ENCODE assay signal across 1 cellular context in the genomic region with DNA sequence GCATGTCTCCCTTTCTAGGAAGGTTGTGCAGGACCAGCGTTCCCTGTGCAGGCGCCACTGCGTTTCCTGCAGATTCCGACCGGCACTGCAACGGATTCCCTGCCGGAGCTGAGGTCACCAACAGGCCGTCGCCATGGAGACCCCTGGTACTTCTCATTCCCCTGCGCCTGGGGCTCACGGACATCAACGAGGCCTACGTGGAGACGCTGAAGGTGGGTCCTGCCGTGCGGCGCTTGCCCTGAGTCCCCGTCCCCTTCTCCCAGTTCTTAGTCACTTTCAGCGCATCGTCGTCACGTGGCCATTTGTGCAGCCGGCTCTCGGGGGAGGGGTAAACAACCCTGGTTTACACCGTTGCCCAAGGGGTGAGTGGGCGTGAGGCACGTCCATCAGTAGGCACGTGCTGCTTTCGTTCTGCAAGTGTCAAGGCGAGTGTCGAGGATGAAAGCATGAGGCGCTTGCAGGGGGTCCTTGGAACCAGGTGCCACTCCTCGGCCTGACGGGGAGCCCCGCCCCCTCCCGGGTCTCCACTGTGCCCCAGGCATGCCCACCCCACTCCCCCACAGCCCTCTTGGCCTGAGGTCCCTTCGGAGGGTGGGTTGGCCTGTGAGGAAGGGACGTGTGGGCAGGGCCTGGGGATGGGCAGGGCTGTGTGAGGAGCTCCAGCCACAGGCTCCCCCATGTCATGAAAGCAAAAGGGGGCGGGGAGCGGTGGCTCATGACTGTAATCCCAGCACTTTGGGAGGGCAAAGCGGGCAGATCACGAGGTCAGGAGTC.
TF ChIP-seq lines count a peak whose summit lies in the region.

No MANE protein-coding gene starts in this region.

TF ChIP-seq in endothelial cell of umbilical vein, 7 proteins besides CTCF, POLR2A, EP300 and RAD21:
- TF ChIP-seq EZH2 (IDR thresholded peaks at IDR 0.05; ENCODE audit: borderline replicate concordance, low read depth, low read length, severe bottlenecking) (no peak), FOS (IDR thresholded peaks at IDR 0.05; ENCODE audit: borderline replicate concordance, insufficient read depth, low read length) (no peak), MYC (IDR thresholded peaks at IDR 0.05; ENCODE audit: low read depth, low read length) (no peak), POLR2AphosphoS5 (IDR thresholded peaks at IDR 0.05; ENCODE audit: insufficient read depth, low read depth, low read length) (no peak)
